In the genomic region with DNA sequence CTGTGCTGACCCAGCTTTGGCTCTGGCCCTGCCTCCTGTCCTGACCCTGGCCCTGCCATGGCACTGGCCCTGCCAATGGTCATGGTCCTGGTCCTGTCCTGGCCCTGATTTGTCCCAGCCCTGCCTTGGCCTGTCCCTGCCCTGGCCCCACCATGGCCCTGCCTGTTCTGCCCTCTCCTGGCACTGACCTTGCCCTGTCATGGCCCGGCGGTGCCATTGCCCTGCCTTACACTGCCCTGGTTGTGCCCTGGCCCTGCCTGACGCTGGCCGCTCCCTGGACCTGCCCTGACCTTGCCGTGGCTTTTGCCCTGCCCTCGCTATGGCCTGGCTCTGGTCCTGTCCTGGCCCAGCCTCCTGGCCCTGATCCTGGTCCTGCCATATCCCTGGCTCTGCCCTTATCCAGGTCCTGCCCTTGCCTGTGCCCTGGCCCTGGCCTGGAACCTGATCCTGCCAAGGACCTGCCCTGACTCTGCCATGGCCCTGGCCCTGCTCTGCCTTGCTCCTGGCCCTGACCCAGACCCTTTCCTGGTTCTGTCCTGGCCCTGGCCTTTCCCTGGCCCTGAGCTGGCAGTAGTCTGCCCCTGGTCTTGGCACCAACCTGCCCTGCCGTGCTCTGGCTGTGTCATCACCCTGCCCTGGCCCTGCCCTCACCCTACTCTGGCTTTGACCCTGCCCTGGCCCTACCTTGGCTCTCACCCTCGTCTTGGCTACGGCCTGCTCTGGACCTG, we compare ENCODE assay signal across 8 cellular contexts.
DNase-seq lines count a peak whose midpoint lies in the region; ATAC-seq, FAIRE-seq and TF ChIP-seq lines count a peak whose summit lies in the region.
"Not testable (repeated sequence)": the region's sequence is repeated elsewhere in the genome, so short reads cannot be mapped to it uniquely, and the experiment has no call there.

No MANE protein-coding gene starts in this region.

- H2BK120ac ChIP-seq in neuronal stem cell (ENCODE audit: low read depth, low read length): not testable (repeated sequence)

- peak overlapping the region; percentile 54 to 93 for H3K27ac ChIP-seq in esophagus (ENCODE audit: low read depth in 2 of 2, low read length in 1 of 2)
- H3K27ac ChIP-seq in HepG2 (ENCODE audit: extremely low read length, insufficient read depth, low read length); neuronal stem cell (replicated peaks; ENCODE audit: low read length); upper lobe of right lung: not testable (repeated sequence)

- not testable (repeated sequence) for H4K20me1 ChIP-seq in HepG2 (ENCODE audit: insufficient read depth, low read length)

- not testable (repeated sequence) for H3K4me2 ChIP-seq in HepG2 (ENCODE audit: low read depth, low read length); neuronal stem cell (ENCODE audit: insufficient read depth, low read length, poor library complexity, severe bottlenecking)

- H3K27ac Mint-ChIP-seq in activated T-helper 17 cell treated with anti-CD3 and anti-CD28 coated beads, Interleukin-2, amount 50 U/mL, for 72 hours; stimulated activated effector memory CD8-positive, alpha-beta T cell treated with anti-CD3 and anti-CD28 coated beads, Interleukin-12 subunit alpha, Interleukin-12 subunit beta, amount 100 ng/mL, for 72 hours: not testable (repeated sequence)

- H3K79me2 ChIP-seq in HepG2 (ENCODE audit: insufficient read depth, low read length): not testable (repeated sequence)

- not testable (repeated sequence) for H3K4me3 Mint-ChIP-seq in activated T-helper 17 cell treated with anti-CD3 and anti-CD28 coated beads, Interleukin-2, amount 50 U/mL, for 72 hours; stimulated activated effector memory CD8-positive, alpha-beta T cell treated with anti-CD3 and anti-CD28 coated beads, Interleukin-12 subunit alpha, Interleukin-12 subunit beta, amount 100 ng/mL, for 72 hours

- not testable (repeated sequence) for H3K9me3 Mint-ChIP-seq in activated T-helper 17 cell treated with anti-CD3 and anti-CD28 coated beads, Interleukin-2, amount 50 U/mL, for 72 hours; stimulated activated effector memory CD8-positive, alpha-beta T cell treated with anti-CD3 and anti-CD28 coated beads, Interleukin-12 subunit alpha, Interleukin-12 subunit beta, amount 100 ng/mL, for 72 hours

- not testable (repeated sequence) for H3K4me3 ChIP-seq in MG63; esophagus (ENCODE audit: low read depth in 1 of 2, low read length in 2 of 2); HepG2 (replicated peaks in 1 of 3; ENCODE audit: insufficient read depth in 1 of 3, low read depth in 2 of 3, low read length in 3 of 3); neuronal stem cell (ENCODE audit: low read length in 2 of 2); upper lobe of right lung

- H3K36me3 Mint-ChIP-seq in activated T-helper 17 cell treated with anti-CD3 and anti-CD28 coated beads, Interleukin-2, amount 50 U/mL, for 72 hours (ENCODE audit: low read depth); stimulated activated effector memory CD8-positive, alpha-beta T cell treated with anti-CD3 and anti-CD28 coated beads, Interleukin-12 subunit alpha, Interleukin-12 subunit beta, amount 100 ng/mL, for 72 hours: not testable (repeated sequence)

- not testable (repeated sequence) for H3K4me1 Mint-ChIP-seq in activated T-helper 17 cell treated with anti-CD3 and anti-CD28 coated beads, Interleukin-2, amount 50 U/mL, for 72 hours; stimulated activated effector memory CD8-positive, alpha-beta T cell treated with anti-CD3 and anti-CD28 coated beads, Interleukin-12 subunit alpha, Interleukin-12 subunit beta, amount 100 ng/mL, for 72 hours

- not testable (repeated sequence) for H3K27me3 ChIP-seq in MG63; esophagus (ENCODE audit: control insufficient read depth in 1 of 2, insufficient read depth in 2 of 2, low read length in 2 of 2); HepG2 (ENCODE audit: control insufficient read depth in 1 of 2, insufficient read depth in 2 of 2, low read length in 2 of 2); neuronal stem cell (ENCODE audit: control insufficient read depth in 3 of 3, insufficient read depth in 3 of 3, low read depth in 1 of 3, low read length in 3 of 3); upper lobe of right lung

- not testable (repeated sequence) for BruUV-seq in HepG2 (replicated peaks; lab: Mats Ljungman, UMichigan)

- not testable (repeated sequence) for H4K8ac ChIP-seq in neuronal stem cell (ENCODE audit: low read depth, low read length)

- not testable (repeated sequence) for H2AFZ ChIP-seq in HepG2 (ENCODE audit: low read length); neuronal stem cell (ENCODE audit: low read length)

- DNase-seq in MG63 (peak; percentile 95), upper lobe of right lung (peak; percentile 61)
- DNase-seq in Right ventricle myocardium superior; HepG2 (ENCODE audit: low spot score); neuronal stem cell (ENCODE audit: low spot score); stimulated activated effector memory CD8-positive, alpha-beta T cell treated with anti-CD3 and anti-CD28 coated beads, Interleukin-12 subunit alpha, Interleukin-12 subunit beta, amount 100 ng/mL, for 72 hours (ENCODE audit: low spot score in 2 of 2): not testable (repeated sequence)

- not testable (repeated sequence) for H3K79me1 ChIP-seq in neuronal stem cell (ENCODE audit: low read depth, low read length)

- H3K4ac ChIP-seq in neuronal stem cell (ENCODE audit: low read length): not testable (repeated sequence)

- H3K14ac ChIP-seq in neuronal stem cell (ENCODE audit: low read length): not testable (repeated sequence)

- not testable (repeated sequence) for TF ChIP-seq POLR2A in HepG2 (IDR thresholded peaks at IDR 0.05; ENCODE audit: insufficient read depth in 1 of 2, low read depth in 2 of 2, low read length in 2 of 2)

- not testable (repeated sequence) for H2BK5ac ChIP-seq in neuronal stem cell (ENCODE audit: low read length)

- not testable (repeated sequence) for H2BK15ac ChIP-seq in neuronal stem cell (ENCODE audit: low read length)

- H3K9me3 ChIP-seq in MG63; esophagus (ENCODE audit: control insufficient read depth in 2 of 2, insufficient read depth in 1 of 2, low read depth in 1 of 2, low read length in 1 of 2); HepG2 (ENCODE audit: low read length); neuronal stem cell (replicated peaks in 1 of 2; ENCODE audit: control insufficient read depth in 2 of 2, insufficient read depth in 1 of 2, low read depth in 1 of 2, low read length in 2 of 2); upper lobe of right lung: not testable (repeated sequence)

- H3K27me3 Mint-ChIP-seq in activated T-helper 17 cell treated with anti-CD3 and anti-CD28 coated beads, Interleukin-2, amount 50 U/mL, for 72 hours: not testable (repeated sequence)

- H3K4me1 ChIP-seq in esophagus (ENCODE audit: control insufficient read depth in 2 of 2, insufficient read depth in 2 of 2, low read length in 1 of 2); HepG2 (ENCODE audit: insufficient read depth, low read length); neuronal stem cell (ENCODE audit: control insufficient read depth in 2 of 2, insufficient read depth in 1 of 2, low read depth in 1 of 2, low read length in 2 of 2); upper lobe of right lung: not testable (repeated sequence)

- not testable (repeated sequence) for H2BK12ac ChIP-seq in neuronal stem cell (ENCODE audit: low read length)

- CTCF ChIA-PET in HepG2 (lab: Yijun Ruan, JAX; ENCODE audit: low intra/inter-chr PET ratio, low total read pairs): not testable (repeated sequence)

- not testable (repeated sequence) for H3K9ac ChIP-seq in HepG2 (ENCODE audit: insufficient read depth, low read depth, low read length)
- H3K9ac ChIP-seq in neuronal stem cell (ENCODE audit: low read depth, low read length, poor library complexity): peak overlapping the region; percentile 21

- not testable (repeated sequence) for TF ChIP-seq EP300 in HepG2 (IDR thresholded peaks at IDR 0.05; ENCODE audit: low read depth in 2 of 2, low read length in 2 of 2); HepG2 (CRISPR knock-in tag; IDR thresholded peaks at IDR 0.05; ENCODE audit: borderline replicate concordance)

- in situ Hi-C loops in HepG2 (cut with HindIII; ENCODE audit: extremely low pct_ligation_motif_present, low pct_unique_long_range_greater_than_20kb): not testable (repeated sequence)

- not testable (repeated sequence) for TF ChIP-seq RAD21 in HepG2 (CRISPR knock-in tag; IDR thresholded peaks at IDR 0.05)

- 49 to 63% methylated on average over 7 of the region's 9 CpGs for WGBS in esophagus, 2 donors
- 28% methylated on average over 6 of the region's 9 CpGs for WGBS in HepG2 (ENCODE audit: low lambda C conversion rate)
- no CpG with 5 or more reads among the region's 9 CpGs for WGBS in neuronal stem cell (ENCODE audit: extremely low coverage in 2 of 2, insufficient read length in 2 of 2, insufficient replicate concordance in 1 of 2), 2 donors

- ATAC-seq in activated T-helper 17 cell treated with anti-CD3 and anti-CD28 coated beads, Interleukin-2, amount 50 U/mL, for 72 hours (replicated peaks): peak; percentile 16
- ATAC-seq in Right ventricle myocardium superior (ENCODE audit: poor library complexity) (peak; percentile 29), HepG2 (peak; percentile 12; the same call in 2 of the 3 replicates), upper lobe of right lung (peak; percentile 3)
- ATAC-seq in stimulated activated effector memory CD8-positive, alpha-beta T cell treated with anti-CD3 and anti-CD28 coated beads, Interleukin-12 subunit alpha, Interleukin-12 subunit beta, amount 100 ng/mL, for 72 hours: peak; percentile 32

- not testable (repeated sequence) for H4K91ac ChIP-seq in neuronal stem cell (ENCODE audit: low read depth, low read length, poor library complexity)

- not testable (repeated sequence) for TF ChIP-seq CTCF in HepG2 (CRISPR knock-in tag; IDR thresholded peaks at IDR 0.05); upper lobe of right lung (IDR thresholded peaks at IDR 0.05)

- not testable (repeated sequence) for FAIRE-seq in HepG2 (lab: Jason Lieb, UNC)

- POLR2A ChIA-PET in HepG2 (lab: Yijun Ruan, JAX): not testable (repeated sequence)

- H3K18ac ChIP-seq in neuronal stem cell (ENCODE audit: low read length): not testable (repeated sequence)

- not testable (repeated sequence) for H3K36me3 ChIP-seq in MG63; esophagus (ENCODE audit: control insufficient read depth in 2 of 2, insufficient read depth in 2 of 2, low read length in 1 of 2); HepG2 (replicated peaks in 1 of 2; ENCODE audit: control insufficient read depth in 1 of 2, insufficient read depth in 2 of 2, low read length in 2 of 2); neuronal stem cell (replicated peaks in 1 of 2; ENCODE audit: control insufficient read depth in 2 of 2, insufficient read depth in 2 of 2, low read length in 2 of 2); upper lobe of right lung

- intact Hi-C loops in Right ventricle myocardium superior (cut with DNase I); HepG2 (cut with micrococcal nuclease; ENCODE audit: unreplicated experiment); upper lobe of right lung (cut with DNase I): not testable (repeated sequence)

- H2AK5ac ChIP-seq in neuronal stem cell (ENCODE audit: low read depth, low read length): not testable (repeated sequence)

- H3K23ac ChIP-seq in neuronal stem cell (ENCODE audit: low read depth, low read length, poor library complexity): not testable (repeated sequence)
